ENCODE assay signal across 3 cellular contexts in genomic region chr10:8485032-8485431, GRCh38.
TF ChIP-seq lines count a peak whose summit lies in the region.

No MANE protein-coding gene starts in this region.

TF ChIP-seq in A549, 52 proteins besides CTCF, POLR2A, EP300 and RAD21:
- TF ChIP-seq CEBPB (IDR thresholded peaks at IDR 0.05) (peak; percentile 49 to 71; a peak in 3 of 4 replicates), TFCP2L1 (CRISPR knock-in tag; IDR thresholded peaks at IDR 0.05) (no peak), RNF2 (IDR thresholded peaks at IDR 0.05; ENCODE audit: borderline replicate concordance, low read depth) (no peak)

TF ChIP-seq in IMR-90, 13 proteins besides CTCF, POLR2A, EP300 and RAD21:
- TF ChIP-seq USF2 (IDR thresholded peaks at IDR 0.05; ENCODE audit: low read depth, low read length) (no peak), CEBPB (IDR thresholded peaks at IDR 0.05; ENCODE audit: low read depth, low read length) (peak; percentile 77)

TF ChIP-seq in H1, 55 proteins besides CTCF, POLR2A, EP300 and RAD21:
- TF ChIP-seq CEBPB (IDR thresholded peaks at IDR 0.05; ENCODE audit: low read depth, low read length) (peak; percentile 88), TAF1 (IDR thresholded peaks at IDR 0.05; ENCODE audit: low read depth, low read length) (no peak)
